ENCODE assay signal across 19 cellular contexts in the genomic region with DNA sequence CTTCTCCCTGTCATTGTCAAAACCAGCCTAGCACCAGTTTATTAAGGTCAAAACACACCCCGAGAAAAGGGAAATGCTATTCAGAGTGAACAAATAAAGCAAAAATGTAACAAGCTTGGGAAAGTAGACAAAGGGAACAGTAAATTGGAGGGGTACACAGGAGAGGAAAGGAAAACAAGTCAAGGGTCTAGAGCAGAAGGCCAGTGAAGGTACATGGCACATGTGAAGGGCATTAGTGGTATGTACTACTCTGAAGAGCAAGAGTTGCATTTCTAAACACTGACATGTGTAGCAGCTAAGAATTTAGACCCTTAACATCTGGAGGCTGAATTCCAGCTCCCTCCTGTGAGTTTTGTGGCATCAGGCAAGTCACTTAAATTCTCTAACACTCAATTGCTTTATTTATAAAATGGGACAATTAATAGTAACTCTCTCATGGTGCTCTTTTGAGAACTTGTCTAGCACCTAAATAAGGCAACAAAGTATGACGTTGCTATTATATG.
"Had no signal": no experiment of that assay in that cellular context is flagged by ENCODE, and none has a peak within 500 bp of the region (broad histone marks: within the 10 kb centered on the region; RNA-seq: fewer than 3 reads in every experiment).

No MANE protein-coding gene starts in this region.

- DNase-seq: KBM-7, MV-4-11, NCI-H1048, NCI-H1105, NCI-H1417, NCI-H1436 treated with DMSO at 0.1 percent for 48 hours, NCI-H1694, NCI-H187 treated with DMSO at 0.1 percent for 48 hours, NCI-H2029 treated with DMSO at 0.1 percent for 48 hours, NCI-H2107, NCI-H2227 treated with DMSO at 0.1 percent for 48 hours, NCI-H446, NCI-H510A, NCI-H524 treated with DMSO at 0.1 percent for 48 hours, NCI-H69, NCI-H774, SHP77, SJCRH30 had no signal

- H3K4me3 ChIP-seq: SJCRH30 had no signal

- H3K36me3 ChIP-seq: SJCRH30 had no signal

- H3K9me3 ChIP-seq: SJCRH30 had no signal

- H3K4me1 ChIP-seq: SJCRH30 had no signal

- H3K27ac ChIP-seq: RWPE1, SJCRH30 had no signal

- H3K27me3 ChIP-seq: SJCRH30 had no signal
